8 cellular contexts compared by ENCODE assay signal in genomic region chr12:64390275-64390851, GRCh38.
DNase-seq lines count a peak whose midpoint lies in the region; ATAC-seq and TF ChIP-seq lines count a peak whose summit lies in the region.

Gene C12orf56 (minus strand): TSS chr12:64390758. CDS start chr12:64390565, 193 bp downstream.

- H3K4me3 ChIP-seq in foreskin fibroblast (ENCODE audit: low read depth in 1 of 2, low read length in 2 of 2) (peak within 1 kb of the TSS; percentile 47 to 48), skeletal muscle cell (ENCODE audit: low read depth, low read length) (peak within 1 kb of the TSS; percentile 45)

- ATAC-seq in GM19395 (IDR thresholded peaks at IDR 0.05; ENCODE audit: unreplicated experiment) (no peak), HG03469 (IDR thresholded peaks at IDR 0.05; ENCODE audit: unreplicated experiment) (no peak)

- DNase-seq in NCI-H1436 (lab: John Stamatoyannopoulos, UW) (peak; percentile 43), NCI-H1436 treated with DMSO at 0.1 percent for 48 hours (lab: John Stamatoyannopoulos, UW) (no peak), foreskin fibroblast (peak; percentile 11 to 68), skeletal muscle cell (ENCODE audit: low read depth) (no peak)
- peak; percentile 20 to 29 for DNase-seq in activated CD4-positive, alpha-beta T cell treated with anti-CD3 and anti-CD28 coated beads, Interleukin-2, amount 50 U/mL, for 48 hours
- no peak for DNase-seq in NK-92 treated with Interleukin-12 subunit alpha and Interleukin-12 subunit beta, amount 100 ng/mL, for 24 hours (lab: John Stamatoyannopoulos, UW)

- TF ChIP-seq CTCF in foreskin fibroblast (IDR thresholded peaks at IDR 0.05; ENCODE audit: low read depth, low read length) = no peak

Comparison
In these comparisons a context has a peak if more than half of its experiments do, and no peak if none do; other contexts are left out.
1. DNase-seq: peak in NCI-H1436 (single experiment), activated CD4-positive, alpha-beta T cell treated with anti-CD3 and anti-CD28 coated beads, Interleukin-2, amount 50 U/mL, for 48 hours (2 of 2) and foreskin fibroblast (2 of 2); none in NCI-H1436 treated with DMSO at 0.1 percent for 48 hours (single experiment), skeletal muscle cell (single experiment) and NK-92 treated with Interleukin-12 subunit alpha and Interleukin-12 subunit beta, amount 100 ng/mL, for 24 hours (single experiment).